ENCODE assay signal across 1 cellular context in genomic region chr7:157394246-157395191, GRCh38.
TF ChIP-seq lines count a peak whose summit lies in the region.

No MANE protein-coding gene starts in this region.

TF ChIP-seq in HepG2, 621 proteins besides CTCF, POLR2A, EP300 and RAD21 (continued from another document):
- TF ChIP-seq, protein P1, sequence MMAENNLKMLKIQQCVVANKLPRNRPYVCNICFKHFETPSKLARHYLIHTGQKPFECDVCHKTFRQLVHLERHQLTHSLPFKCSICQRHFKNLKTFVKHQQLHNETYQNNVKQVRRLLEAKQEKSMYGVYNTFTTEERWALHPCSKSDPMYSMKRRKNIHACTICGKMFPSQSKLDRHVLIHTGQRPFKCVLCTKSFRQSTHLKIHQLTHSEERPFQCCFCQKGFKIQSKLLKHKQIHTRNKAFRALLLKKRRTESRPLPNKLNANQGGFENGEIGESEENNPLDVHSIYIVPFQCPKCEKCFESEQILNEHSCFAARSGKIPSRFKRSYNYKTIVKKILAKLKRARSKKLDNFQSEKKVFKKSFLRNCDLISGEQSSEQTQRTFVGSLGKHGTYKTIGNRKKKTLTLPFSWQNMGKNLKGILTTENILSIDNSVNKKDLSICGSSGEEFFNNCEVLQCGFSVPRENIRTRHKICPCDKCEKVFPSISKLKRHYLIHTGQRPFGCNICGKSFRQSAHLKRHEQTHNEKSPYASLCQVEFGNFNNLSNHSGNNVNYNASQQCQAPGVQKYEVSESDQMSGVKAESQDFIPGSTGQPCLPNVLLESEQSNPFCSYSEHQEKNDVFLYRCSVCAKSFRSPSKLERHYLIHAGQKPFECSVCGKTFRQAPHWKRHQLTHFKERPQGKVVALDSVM (CRISPR knock-in tag; IDR thresholded peaks at IDR 0.05): 0 out of 2 replicates have a peak, but pooled peaks have one; percentile 23
